In the genomic region with DNA sequence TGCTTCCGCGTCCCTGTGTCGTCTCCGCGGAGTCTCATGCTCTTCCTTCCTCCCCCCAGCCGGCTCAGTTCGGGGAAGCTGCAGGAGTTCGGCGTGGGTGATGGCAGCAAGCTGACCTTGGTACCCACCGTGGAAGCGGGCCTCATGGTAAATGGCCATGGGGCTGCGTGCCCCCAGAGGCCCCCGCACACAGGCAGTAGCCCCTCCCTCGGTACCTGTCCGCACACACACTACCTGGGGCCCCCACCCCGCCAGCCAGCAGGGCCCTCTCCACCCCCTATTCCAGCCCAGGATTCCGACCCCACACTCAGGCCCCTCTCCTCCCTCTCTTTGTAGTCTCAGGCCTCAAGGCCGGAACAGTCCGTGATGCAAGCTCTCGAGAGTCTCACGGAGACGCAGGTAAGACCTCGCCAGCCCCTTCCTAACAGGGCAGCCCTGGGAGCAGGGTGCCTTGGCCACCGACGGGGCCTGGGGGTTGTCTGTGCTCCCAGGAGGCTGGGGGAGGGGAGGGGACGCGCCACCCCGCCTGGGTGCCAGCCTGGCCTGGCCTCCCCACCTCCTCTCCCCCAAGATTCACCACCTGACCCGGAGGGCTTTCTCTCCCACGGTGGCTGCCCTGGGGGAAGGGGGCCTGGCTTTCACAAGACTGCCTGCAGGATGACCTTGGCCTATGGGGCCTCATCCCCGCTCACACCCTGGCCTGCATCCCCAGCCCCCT, we compare ENCODE assay signal across 1 cellular context.
A peak's percentile ranks its signal among the peaks of the same experiment; 100 is the strongest.
TF ChIP-seq lines count a peak whose summit lies in the region.

No MANE protein-coding gene starts in this region.

TF ChIP-seq in K562, 482 proteins besides CTCF, POLR2A, EP300 and RAD21 (continued from another document):
- TF ChIP-seq, protein P1, sequence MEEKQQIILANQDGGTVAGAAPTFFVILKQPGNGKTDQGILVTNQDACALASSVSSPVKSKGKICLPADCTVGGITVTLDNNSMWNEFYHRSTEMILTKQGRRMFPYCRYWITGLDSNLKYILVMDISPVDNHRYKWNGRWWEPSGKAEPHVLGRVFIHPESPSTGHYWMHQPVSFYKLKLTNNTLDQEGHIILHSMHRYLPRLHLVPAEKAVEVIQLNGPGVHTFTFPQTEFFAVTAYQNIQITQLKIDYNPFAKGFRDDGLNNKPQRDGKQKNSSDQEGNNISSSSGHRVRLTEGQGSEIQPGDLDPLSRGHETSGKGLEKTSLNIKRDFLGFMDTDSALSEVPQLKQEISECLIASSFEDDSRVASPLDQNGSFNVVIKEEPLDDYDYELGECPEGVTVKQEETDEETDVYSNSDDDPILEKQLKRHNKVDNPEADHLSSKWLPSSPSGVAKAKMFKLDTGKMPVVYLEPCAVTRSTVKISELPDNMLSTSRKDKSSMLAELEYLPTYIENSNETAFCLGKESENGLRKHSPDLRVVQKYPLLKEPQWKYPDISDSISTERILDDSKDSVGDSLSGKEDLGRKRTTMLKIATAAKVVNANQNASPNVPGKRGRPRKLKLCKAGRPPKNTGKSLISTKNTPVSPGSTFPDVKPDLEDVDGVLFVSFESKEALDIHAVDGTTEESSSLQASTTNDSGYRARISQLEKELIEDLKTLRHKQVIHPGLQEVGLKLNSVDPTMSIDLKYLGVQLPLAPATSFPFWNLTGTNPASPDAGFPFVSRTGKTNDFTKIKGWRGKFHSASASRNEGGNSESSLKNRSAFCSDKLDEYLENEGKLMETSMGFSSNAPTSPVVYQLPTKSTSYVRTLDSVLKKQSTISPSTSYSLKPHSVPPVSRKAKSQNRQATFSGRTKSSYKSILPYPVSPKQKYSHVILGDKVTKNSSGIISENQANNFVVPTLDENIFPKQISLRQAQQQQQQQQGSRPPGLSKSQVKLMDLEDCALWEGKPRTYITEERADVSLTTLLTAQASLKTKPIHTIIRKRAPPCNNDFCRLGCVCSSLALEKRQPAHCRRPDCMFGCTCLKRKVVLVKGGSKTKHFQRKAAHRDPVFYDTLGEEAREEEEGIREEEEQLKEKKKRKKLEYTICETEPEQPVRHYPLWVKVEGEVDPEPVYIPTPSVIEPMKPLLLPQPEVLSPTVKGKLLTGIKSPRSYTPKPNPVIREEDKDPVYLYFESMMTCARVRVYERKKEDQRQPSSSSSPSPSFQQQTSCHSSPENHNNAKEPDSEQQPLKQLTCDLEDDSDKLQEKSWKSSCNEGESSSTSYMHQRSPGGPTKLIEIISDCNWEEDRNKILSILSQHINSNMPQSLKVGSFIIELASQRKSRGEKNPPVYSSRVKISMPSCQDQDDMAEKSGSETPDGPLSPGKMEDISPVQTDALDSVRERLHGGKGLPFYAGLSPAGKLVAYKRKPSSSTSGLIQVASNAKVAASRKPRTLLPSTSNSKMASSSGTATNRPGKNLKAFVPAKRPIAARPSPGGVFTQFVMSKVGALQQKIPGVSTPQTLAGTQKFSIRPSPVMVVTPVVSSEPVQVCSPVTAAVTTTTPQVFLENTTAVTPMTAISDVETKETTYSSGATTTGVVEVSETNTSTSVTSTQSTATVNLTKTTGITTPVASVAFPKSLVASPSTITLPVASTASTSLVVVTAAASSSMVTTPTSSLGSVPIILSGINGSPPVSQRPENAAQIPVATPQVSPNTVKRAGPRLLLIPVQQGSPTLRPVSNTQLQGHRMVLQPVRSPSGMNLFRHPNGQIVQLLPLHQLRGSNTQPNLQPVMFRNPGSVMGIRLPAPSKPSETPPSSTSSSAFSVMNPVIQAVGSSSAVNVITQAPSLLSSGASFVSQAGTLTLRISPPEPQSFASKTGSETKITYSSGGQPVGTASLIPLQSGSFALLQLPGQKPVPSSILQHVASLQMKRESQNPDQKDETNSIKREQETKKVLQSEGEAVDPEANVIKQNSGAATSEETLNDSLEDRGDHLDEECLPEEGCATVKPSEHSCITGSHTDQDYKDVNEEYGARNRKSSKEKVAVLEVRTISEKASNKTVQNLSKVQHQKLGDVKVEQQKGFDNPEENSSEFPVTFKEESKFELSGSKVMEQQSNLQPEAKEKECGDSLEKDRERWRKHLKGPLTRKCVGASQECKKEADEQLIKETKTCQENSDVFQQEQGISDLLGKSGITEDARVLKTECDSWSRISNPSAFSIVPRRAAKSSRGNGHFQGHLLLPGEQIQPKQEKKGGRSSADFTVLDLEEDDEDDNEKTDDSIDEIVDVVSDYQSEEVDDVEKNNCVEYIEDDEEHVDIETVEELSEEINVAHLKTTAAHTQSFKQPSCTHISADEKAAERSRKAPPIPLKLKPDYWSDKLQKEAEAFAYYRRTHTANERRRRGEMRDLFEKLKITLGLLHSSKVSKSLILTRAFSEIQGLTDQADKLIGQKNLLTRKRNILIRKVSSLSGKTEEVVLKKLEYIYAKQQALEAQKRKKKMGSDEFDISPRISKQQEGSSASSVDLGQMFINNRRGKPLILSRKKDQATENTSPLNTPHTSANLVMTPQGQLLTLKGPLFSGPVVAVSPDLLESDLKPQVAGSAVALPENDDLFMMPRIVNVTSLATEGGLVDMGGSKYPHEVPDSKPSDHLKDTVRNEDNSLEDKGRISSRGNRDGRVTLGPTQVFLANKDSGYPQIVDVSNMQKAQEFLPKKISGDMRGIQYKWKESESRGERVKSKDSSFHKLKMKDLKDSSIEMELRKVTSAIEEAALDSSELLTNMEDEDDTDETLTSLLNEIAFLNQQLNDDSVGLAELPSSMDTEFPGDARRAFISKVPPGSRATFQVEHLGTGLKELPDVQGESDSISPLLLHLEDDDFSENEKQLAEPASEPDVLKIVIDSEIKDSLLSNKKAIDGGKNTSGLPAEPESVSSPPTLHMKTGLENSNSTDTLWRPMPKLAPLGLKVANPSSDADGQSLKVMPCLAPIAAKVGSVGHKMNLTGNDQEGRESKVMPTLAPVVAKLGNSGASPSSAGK (IDR thresholded peaks at IDR 0.05): 0 out of 2 replicates have a peak, but pooled peaks have one; percentile 9
- TF ChIP-seq, protein P2, sequence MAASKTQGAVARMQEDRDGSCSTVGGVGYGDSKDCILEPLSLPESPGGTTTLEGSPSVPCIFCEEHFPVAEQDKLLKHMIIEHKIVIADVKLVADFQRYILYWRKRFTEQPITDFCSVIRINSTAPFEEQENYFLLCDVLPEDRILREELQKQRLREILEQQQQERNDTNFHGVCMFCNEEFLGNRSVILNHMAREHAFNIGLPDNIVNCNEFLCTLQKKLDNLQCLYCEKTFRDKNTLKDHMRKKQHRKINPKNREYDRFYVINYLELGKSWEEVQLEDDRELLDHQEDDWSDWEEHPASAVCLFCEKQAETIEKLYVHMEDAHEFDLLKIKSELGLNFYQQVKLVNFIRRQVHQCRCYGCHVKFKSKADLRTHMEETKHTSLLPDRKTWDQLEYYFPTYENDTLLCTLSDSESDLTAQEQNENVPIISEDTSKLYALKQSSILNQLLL (CRISPR knock-in tag; IDR thresholded peaks at IDR 0.05; ENCODE audit: borderline replicate concordance): no peak
- TF ChIP-seq ZNF717 (CRISPR knock-in tag; IDR thresholded peaks at IDR 0.05): no peak
- TF ChIP-seq RBM39 (optimal IDR thresholded peaks at IDR 0.05; ENCODE audit: low read depth, low read length): no peak
- TF ChIP-seq MXI1 (IDR thresholded peaks at IDR 0.05; ENCODE audit: low read depth, low read length): no peak
- TF ChIP-seq, protein P3, sequence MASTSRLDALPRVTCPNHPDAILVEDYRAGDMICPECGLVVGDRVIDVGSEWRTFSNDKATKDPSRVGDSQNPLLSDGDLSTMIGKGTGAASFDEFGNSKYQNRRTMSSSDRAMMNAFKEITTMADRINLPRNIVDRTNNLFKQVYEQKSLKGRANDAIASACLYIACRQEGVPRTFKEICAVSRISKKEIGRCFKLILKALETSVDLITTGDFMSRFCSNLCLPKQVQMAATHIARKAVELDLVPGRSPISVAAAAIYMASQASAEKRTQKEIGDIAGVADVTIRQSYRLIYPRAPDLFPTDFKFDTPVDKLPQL (IDR thresholded peaks at IDR 0.05; ENCODE audit: extremely low read depth, insufficient read length): no peak
- TF ChIP-seq CXXC5 (CRISPR knock-in tag; IDR thresholded peaks at IDR 0.05): 0 out of 2 replicates have a peak, but pooled peaks have one; percentile 56
- TF ChIP-seq PTTG1 (tag; IDR thresholded peaks at IDR 0.05; ENCODE audit: low read depth): no peak
- peak; percentile 68 for TF ChIP-seq SAP30 (IDR thresholded peaks at IDR 0.05; ENCODE audit: borderline replicate concordance, insufficient read depth, low read depth, low read length, poor library complexity, severe bottlenecking)
- no peak for TF ChIP-seq SMC3 (conservative IDR thresholded peaks at IDR 0.05; ENCODE audit: insufficient read depth, low read depth, low read length)
- no peak for TF ChIP-seq MYC (IDR thresholded peaks at IDR 0.05; ENCODE audit: low read depth, low read length)
- 0 out of 2 replicates have a peak, but pooled peaks have one; percentile 38 for TF ChIP-seq MYC (CRISPR knock-in tag; IDR thresholded peaks at IDR 0.05; ENCODE audit: borderline replicate concordance, low read depth)
- TF ChIP-seq ZNF133 (CRISPR knock-in tag; IDR thresholded peaks at IDR 0.05): no peak
- TF ChIP-seq, protein P4, sequence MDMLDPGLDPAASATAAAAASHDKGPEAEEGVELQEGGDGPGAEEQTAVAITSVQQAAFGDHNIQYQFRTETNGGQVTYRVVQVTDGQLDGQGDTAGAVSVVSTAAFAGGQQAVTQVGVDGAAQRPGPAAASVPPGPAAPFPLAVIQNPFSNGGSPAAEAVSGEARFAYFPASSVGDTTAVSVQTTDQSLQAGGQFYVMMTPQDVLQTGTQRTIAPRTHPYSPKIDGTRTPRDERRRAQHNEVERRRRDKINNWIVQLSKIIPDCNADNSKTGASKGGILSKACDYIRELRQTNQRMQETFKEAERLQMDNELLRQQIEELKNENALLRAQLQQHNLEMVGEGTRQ (CRISPR knock-in tag; IDR thresholded peaks at IDR 0.05): no peak
- no peak for TF ChIP-seq ZBTB17 (CRISPR knock-in tag; IDR thresholded peaks at IDR 0.05)
- no peak for TF ChIP-seq MED1 (CRISPR knock-in tag; IDR thresholded peaks at IDR 0.05; ENCODE audit: borderline replicate concordance)
- peak; percentile 74 for TF ChIP-seq POLR2G (IDR thresholded peaks at IDR 0.05; ENCODE audit: low read depth, low read length)
- TF ChIP-seq ZKSCAN1 (IDR thresholded peaks at IDR 0.05; ENCODE audit: low read depth, low read length): no peak
- peak; percentile 13; the same call in 1 of the 2 replicates for TF ChIP-seq ZNF263 (CRISPR knock-in tag; IDR thresholded peaks at IDR 0.05; ENCODE audit: borderline replicate concordance)
- 0 out of 2 replicates have a peak, but pooled peaks have one; percentile 25 for TF ChIP-seq CREB1 (IDR thresholded peaks at IDR 0.05)
- no peak for TF ChIP-seq CREB1 (CRISPR knock-in tag; IDR thresholded peaks at IDR 0.05)
